In genomic region chr9:110096675-110097074, GRCh38 we compare ENCODE assay signal across 6 cellular contexts.
A peak's percentile ranks its signal among the peaks of the same experiment; 100 is the strongest.
DNase-seq lines count a peak whose midpoint lies in the region; ATAC-seq and TF ChIP-seq lines count a peak whose summit lies in the region.
"Not testable (repeated sequence)": the region's sequence is repeated elsewhere in the genome, so short reads cannot be mapped to it uniquely, and the experiment has no call there.

No MANE protein-coding gene starts in this region.

- H3K4me1 ChIP-seq in right atrium auricular region: peaks cover 6 to 65% of the 10 kb centered on the region in 2 donors
- not testable (repeated sequence) for H3K4me1 ChIP-seq in mesenchymal stem cell (ENCODE audit: control insufficient read depth, insufficient read depth, low read depth, low read length)

- peaks cover 39 to 61% of the 10 kb centered on the region in 2 donors for H3K36me3 Mint-ChIP-seq in stimulated activated naive B cell treated with anti-CD40 and anti-IgM and Interleukin-4, amounts not matched to agents 10 μg/mL and 1 μg/mL and 100 μg/mL, for 72 hours

- H3K4me3 ChIP-seq in brain microvascular endothelial cell (ENCODE audit: low read depth, low read length); right atrium auricular region; mesenchymal stem cell (ENCODE audit: insufficient read depth in 1 of 2, low read depth in 1 of 2, low read length in 2 of 2): not testable (repeated sequence)

- not testable (repeated sequence) for H3K4ac ChIP-seq in mesenchymal stem cell (ENCODE audit: low read depth in 1 of 2, low read length in 2 of 2)

- peaks cover 52 to 93% of the 10 kb centered on the region in 2 donors for H3K4me1 Mint-ChIP-seq in stimulated activated naive B cell treated with anti-CD40 and anti-IgM and Interleukin-4, amounts not matched to agents 10 μg/mL and 1 μg/mL and 100 μg/mL, for 72 hours

- POLR2A ChIA-PET in RWPE1 (lab: Yijun Ruan, JAX; ENCODE audit: low non-redundant PET): not testable (repeated sequence)

- not testable (repeated sequence) for H2BK120ac ChIP-seq in mesenchymal stem cell (ENCODE audit: low read depth, low read length)

- not testable (repeated sequence) for H3K9me3 ChIP-seq in right atrium auricular region; mesenchymal stem cell (ENCODE audit: control insufficient read depth, low read length)

- not testable (repeated sequence) for H3K14ac ChIP-seq in mesenchymal stem cell (ENCODE audit: low read length in 2 of 2)

- H3K23ac ChIP-seq in mesenchymal stem cell (ENCODE audit: low read length in 2 of 2): not testable (repeated sequence)

- H4K91ac ChIP-seq in mesenchymal stem cell (ENCODE audit: low read length): peak overlapping the region; percentile 88

- not testable (repeated sequence) for H2BK5ac ChIP-seq in mesenchymal stem cell (ENCODE audit: low read depth, low read length, poor library complexity, severe bottlenecking)

- H3K27me3 Mint-ChIP-seq in stimulated activated naive B cell treated with anti-CD40 and anti-IgM and Interleukin-4, amounts not matched to agents 10 μg/mL and 1 μg/mL and 100 μg/mL, for 72 hours: not testable (repeated sequence)

- H3K4me3 Mint-ChIP-seq in stimulated activated naive B cell treated with anti-CD40 and anti-IgM and Interleukin-4, amounts not matched to agents 10 μg/mL and 1 μg/mL and 100 μg/mL, for 72 hours: not testable (repeated sequence)

- H3K27ac Mint-ChIP-seq in stimulated activated naive B cell treated with anti-CD40 and anti-IgM and Interleukin-4, amounts not matched to agents 10 μg/mL and 1 μg/mL and 100 μg/mL, for 72 hours: peak overlapping the region; percentile 51

- TF ChIP-seq CTCF in RWPE1 (conservative IDR thresholded peaks at IDR 0.05; ENCODE audit: low read depth); brain microvascular endothelial cell (IDR thresholded peaks at IDR 0.05; ENCODE audit: low read depth, low read length, missing control alignments); right atrium auricular region (IDR thresholded peaks at IDR 0.05): not testable (repeated sequence)

- DNase-seq in ELR (ENCODE audit: low read depth): peak; percentile 49
- not testable (repeated sequence) for DNase-seq in RWPE1 (ENCODE audit: low spot score); brain microvascular endothelial cell; right atrium auricular region (ENCODE audit: low spot score); mesenchymal stem cell; stimulated activated naive B cell treated with anti-CD40 and anti-IgM and Interleukin-4, amounts not matched to agents 10 μg/mL and 1 μg/mL and 100 μg/mL, for 72 hours

- not testable (repeated sequence) for H2AK5ac ChIP-seq in mesenchymal stem cell (ENCODE audit: low read length, severe bottlenecking)

- H3K27me3 ChIP-seq in brain microvascular endothelial cell (replicated peaks); right atrium auricular region; mesenchymal stem cell (ENCODE audit: control insufficient read depth in 1 of 2, insufficient read depth in 1 of 2, low read length in 2 of 2): not testable (repeated sequence)

- H2BK12ac ChIP-seq in mesenchymal stem cell (ENCODE audit: low read length in 2 of 2): not testable (repeated sequence)

- H3K27ac ChIP-seq in RWPE1: peak overlapping the region; percentile 31
- peak overlapping the region; percentile 58 for H3K27ac ChIP-seq in brain microvascular endothelial cell
- H3K27ac ChIP-seq in right atrium auricular region: peak overlapping the region; percentile 9 to 19
- not testable (repeated sequence) for H3K27ac ChIP-seq in mesenchymal stem cell (ENCODE audit: low read length, poor library complexity, severe bottlenecking)

- ATAC-seq in stimulated activated naive B cell treated with anti-CD40 and anti-IgM and Interleukin-4, amounts not matched to agents 10 μg/mL and 1 μg/mL and 100 μg/mL, for 72 hours (replicated peaks): not testable (repeated sequence)

- H3K18ac ChIP-seq in mesenchymal stem cell (ENCODE audit: low read depth in 1 of 2, low read length in 2 of 2): not testable (repeated sequence)

- not testable (repeated sequence) for H2BK15ac ChIP-seq in mesenchymal stem cell (ENCODE audit: low read depth, poor library complexity, severe bottlenecking)

- not testable (repeated sequence) for H3K79me1 ChIP-seq in mesenchymal stem cell (replicated peaks; ENCODE audit: low read length, poor library complexity, severe bottlenecking)

- 100% methylated on average over 1 of the region's 3 CpGs for WGBS in mesenchymal stem cell

- not testable (repeated sequence) for H3K4me2 ChIP-seq in mesenchymal stem cell (ENCODE audit: low read length, poor library complexity, severe bottlenecking)

- H2AFZ ChIP-seq in mesenchymal stem cell (ENCODE audit: low read depth, low read length): not testable (repeated sequence)

- in situ Hi-C loops in brain microvascular endothelial cell (cut with HindIII; ENCODE audit: low pct_ligation_motif_present, low sequenced_read_pairs): not testable (repeated sequence)

- H4K8ac ChIP-seq in mesenchymal stem cell (ENCODE audit: low read length): not testable (repeated sequence)

- CTCF ChIA-PET in RWPE1 (lab: Yijun Ruan, JAX): not testable (repeated sequence)

- H3K36me3 ChIP-seq in brain microvascular endothelial cell (replicated peaks): peaks cover 14% of the 10 kb centered on the region
- not testable (repeated sequence) for H3K36me3 ChIP-seq in right atrium auricular region
- H3K36me3 ChIP-seq in mesenchymal stem cell (ENCODE audit: control insufficient read depth in 1 of 2, insufficient read depth in 2 of 2, low read depth in 1 of 2, low read length in 2 of 2): peaks cover under 1 to 23% of the 10 kb centered on the region in 2 experiments

- H3K9ac ChIP-seq in mesenchymal stem cell (ENCODE audit: low read length): not testable (repeated sequence)

- not testable (repeated sequence) for H3K9me3 Mint-ChIP-seq in stimulated activated naive B cell treated with anti-CD40 and anti-IgM and Interleukin-4, amounts not matched to agents 10 μg/mL and 1 μg/mL and 100 μg/mL, for 72 hours
